Comparison of ENCODE assay signal across 1 cellular context in genomic region chr3:66481071-66482001, GRCh38.
TF ChIP-seq lines count a peak whose summit lies in the region.

No MANE protein-coding gene starts in this region.

TF ChIP-seq in HepG2, 621 proteins besides CTCF, POLR2A, EP300 and RAD21 (continued from another document and continues in another):
- TF ChIP-seq PLSCR1 (CRISPR knock-in tag; IDR thresholded peaks at IDR 0.05; ENCODE audit: borderline replicate concordance) (no peak), ZNF263 (CRISPR knock-in tag; IDR thresholded peaks at IDR 0.05) (no peak; the same call in 1 of the 2 replicates), ZBTB4 (CRISPR knock-in tag; IDR thresholded peaks at IDR 0.05; ENCODE audit: borderline replicate concordance) (peak; percentile 84; the same call in 1 of the 2 replicates), MNT (IDR thresholded peaks at IDR 0.05) (peak; percentile 38), TERF1 (CRISPR knock-in tag; IDR thresholded peaks at IDR 0.05) (no peak), E2F5 (CRISPR knock-in tag; conservative IDR thresholded peaks at IDR 0.05) (no peak), ZNF549 (CRISPR knock-in tag; IDR thresholded peaks at IDR 0.05) (peak; percentile 69; the same call in 1 of the 2 replicates), ZNF264 (CRISPR knock-in tag; IDR thresholded peaks at IDR 0.05) (peak; percentile 85; the same call in 1 of the 2 replicates), NFYC (CRISPR knock-in tag; IDR thresholded peaks at IDR 0.05) (peak; percentile 32; the same call in 1 of the 2 replicates), ZNF432 (CRISPR knock-in tag; IDR thresholded peaks at IDR 0.05; ENCODE audit: borderline replicate concordance) (no peak), ZNF180 (CRISPR knock-in tag; IDR thresholded peaks at IDR 0.05; ENCODE audit: borderline replicate concordance, low read depth) (no peak), ZNF414 (CRISPR knock-in tag; IDR thresholded peaks at IDR 0.05) (peak; percentile 39; the same call in 1 of the 2 replicates), ATRX (CRISPR knock-in tag; IDR thresholded peaks at IDR 0.05; ENCODE audit: borderline replicate concordance) (no peak), STAT6 (CRISPR knock-in tag; IDR thresholded peaks at IDR 0.05; ENCODE audit: borderline replicate concordance) (0 out of 2 replicates have a peak, but pooled peaks have one; percentile 34), ZSCAN30 (CRISPR knock-in tag; IDR thresholded peaks at IDR 0.05) (no peak), MAF1 (CRISPR knock-in tag; IDR thresholded peaks at IDR 0.05; ENCODE audit: borderline replicate concordance) (no peak), ZNF326 (CRISPR knock-in tag; IDR thresholded peaks at IDR 0.05; ENCODE audit: borderline replicate concordance) (no peak), HES4 (CRISPR knock-in tag; IDR thresholded peaks at IDR 0.05; ENCODE audit: borderline replicate concordance) (no peak), HMG20A (CRISPR knock-in tag; IDR thresholded peaks at IDR 0.05; ENCODE audit: borderline replicate concordance) (peak; percentile 99), TBX2 (CRISPR knock-in tag; IDR thresholded peaks at IDR 0.05; ENCODE audit: borderline replicate concordance) (peak; percentile 100), ATF7-NPFF (CRISPR knock-in tag; IDR thresholded peaks at IDR 0.05; ENCODE audit: low read depth) (no peak), ZSCAN5A (CRISPR knock-in tag; IDR thresholded peaks at IDR 0.05; ENCODE audit: borderline replicate concordance) (peak; percentile 55; the same call in 1 of the 2 replicates), ZNF24 (IDR thresholded peaks at IDR 0.05) (peak; percentile 76; the same call in 1 of the 2 replicates), HNF4G (IDR thresholded peaks at IDR 0.05; ENCODE audit: borderline replicate concordance, low read depth, low read length) (peak; percentile 100), HNF4G (CRISPR knock-in tag; IDR thresholded peaks at IDR 0.05; ENCODE audit: borderline replicate concordance, low read depth) (peak; percentile 99), CEBPB (IDR thresholded peaks at IDR 0.05; ENCODE audit: borderline replicate concordance, low read depth, low read length) (peak; percentile 98), IRX3 (CRISPR knock-in tag; IDR thresholded peaks at IDR 0.05; ENCODE audit: borderline replicate concordance, low read depth) (no peak), REPIN1 (CRISPR knock-in tag; IDR thresholded peaks at IDR 0.05; ENCODE audit: borderline replicate concordance, low read depth) (peak; percentile 70; the same call in 1 of the 2 replicates), GLMP (CRISPR knock-in tag; IDR thresholded peaks at IDR 0.05; ENCODE audit: borderline replicate concordance) (no peak), KAT2B (IDR thresholded peaks at IDR 0.05; ENCODE audit: borderline replicate concordance, low read depth, low read length) (no peak), RARA (CRISPR knock-in tag; IDR thresholded peaks at IDR 0.05) (peak; percentile 94), ZSCAN31 (CRISPR knock-in tag; IDR thresholded peaks at IDR 0.05; ENCODE audit: low read depth) (peak; percentile 81), MAFG (CRISPR knock-in tag; IDR thresholded peaks at IDR 0.05) (no peak), ZNF766 (CRISPR knock-in tag; IDR thresholded peaks at IDR 0.05; ENCODE audit: borderline replicate concordance) (peak; percentile 22; the same call in 1 of the 2 replicates), ZBTB20 (CRISPR knock-in tag; IDR thresholded peaks at IDR 0.05; ENCODE audit: borderline replicate concordance, low read depth) (peak; percentile 93; the same call in 1 of the 2 replicates), ZNF331 (CRISPR knock-in tag; IDR thresholded peaks at IDR 0.05) (peak; percentile 97), ARHGAP35 (CRISPR knock-in tag; IDR thresholded peaks at IDR 0.05; ENCODE audit: borderline replicate concordance) (no peak), DPF2 (CRISPR knock-in tag; IDR thresholded peaks at IDR 0.05; ENCODE audit: borderline replicate concordance, low read depth) (peak; percentile 99), ZNF564 (CRISPR knock-in tag; IDR thresholded peaks at IDR 0.05) (peak; percentile 75; the same call in 1 of the 2 replicates), THAP7 (CRISPR knock-in tag; IDR thresholded peaks at IDR 0.05) (no peak), PBX3 (CRISPR knock-in tag; IDR thresholded peaks at IDR 0.05; ENCODE audit: borderline replicate concordance) (0 out of 2 replicates have a peak, but pooled peaks have one; percentile 29), CEBPG (CRISPR knock-in tag; IDR thresholded peaks at IDR 0.05) (peak; percentile 95), AHR (CRISPR knock-in tag; IDR thresholded peaks at IDR 0.05) (peak; percentile 70; the same call in 1 of the 2 replicates), ZNF550 (CRISPR knock-in tag; IDR thresholded peaks at IDR 0.05; ENCODE audit: borderline replicate concordance) (no peak), RFXAP (CRISPR knock-in tag; IDR thresholded peaks at IDR 0.05; ENCODE audit: borderline replicate concordance) (peak; percentile 83), ZNF543 (CRISPR knock-in tag; IDR thresholded peaks at IDR 0.05) (peak; percentile 94), TAF15 (IDR thresholded peaks at IDR 0.05; ENCODE audit: low read depth, low read length, poor library complexity, severe bottlenecking) (no peak), RXRA (CRISPR knock-in tag; IDR thresholded peaks at IDR 0.05) (peak; percentile 92), ZNF292 (CRISPR knock-in tag; IDR thresholded peaks at IDR 0.05; ENCODE audit: borderline replicate concordance, low read depth) (no peak), FOSL1 (CRISPR knock-in tag; IDR thresholded peaks at IDR 0.05; ENCODE audit: borderline replicate concordance) (peak; percentile 47; the same call in 1 of the 2 replicates), SIX4 (CRISPR knock-in tag; IDR thresholded peaks at IDR 0.05) (peak; percentile 89), ZMAT3 (CRISPR knock-in tag; conservative IDR thresholded peaks at IDR 0.05) (peak; percentile 77; the same call in 1 of the 2 replicates)
